Comparison of ENCODE assay signal across 1 cellular context in genomic region chr15:27087651-27088583, GRCh38.
TF ChIP-seq lines count a peak whose summit lies in the region.

No MANE protein-coding gene starts in this region.

TF ChIP-seq in K562, 482 proteins besides CTCF, POLR2A, EP300 and RAD21 (continued from another document and continues in another):
- TF ChIP-seq THRB (CRISPR knock-in tag; conservative IDR thresholded peaks at IDR 0.05) (0 out of 2 replicates have a peak, but pooled peaks have one; percentile 58), NCOA4 (IDR thresholded peaks at IDR 0.05; ENCODE audit: partially characterized antibody) (no peak), TAF1 (IDR thresholded peaks at IDR 0.05; ENCODE audit: control insufficient read depth, extremely low read depth, insufficient read depth, low read length, severe bottlenecking) (no peak), SMARCA5 (IDR thresholded peaks at IDR 0.05) (peak; percentile 95), PHF20 (IDR thresholded peaks at IDR 0.05; ENCODE audit: partially characterized antibody) (peak; percentile 75), MAX (CRISPR knock-in tag; IDR thresholded peaks at IDR 0.05) (no peak), CC2D1A (IDR thresholded peaks at IDR 0.05) (peak; percentile 44; the same call in 1 of the 2 replicates), ZBTB12 (CRISPR knock-in tag; IDR thresholded peaks at IDR 0.05) (no peak), VEZF1 (CRISPR knock-in tag; IDR thresholded peaks at IDR 0.05) (peak; percentile 84), NRF1 (conservative IDR thresholded peaks at IDR 0.05 in 1 of 2, IDR thresholded peaks at IDR 0.05 in 1 of 2) (no peak), MAFG (tag; conservative IDR thresholded peaks at IDR 0.05) (no peak), RBM22 (IDR thresholded peaks at IDR 0.05; ENCODE audit: low read depth, low read length, poor library complexity, severe bottlenecking) (no peak), ZZZ3 (IDR thresholded peaks at IDR 0.05) (no peak), E4F1 (CRISPR knock-in tag; IDR thresholded peaks at IDR 0.05; ENCODE audit: borderline replicate concordance) (no peak), BRD9 (IDR thresholded peaks at IDR 0.05; ENCODE audit: low read depth, partially characterized antibody) (peak; percentile 44), ZMIZ1 (IDR thresholded peaks at IDR 0.05; ENCODE audit: low read depth in 2 of 2, low read length in 2 of 2) (no peak), RCOR1 (IDR thresholded peaks at IDR 0.05; ENCODE audit: borderline replicate concordance in 1 of 2, low read depth in 2 of 2, low read length in 2 of 2) (no peak), CBX5 (IDR thresholded peaks at IDR 0.05; ENCODE audit: borderline replicate concordance, low read depth) (no peak), HMG20A (CRISPR knock-in tag; conservative IDR thresholded peaks at IDR 0.05) (no peak), THAP7 (CRISPR knock-in tag; IDR thresholded peaks at IDR 0.05) (no peak), MYBL2 (IDR thresholded peaks at IDR 0.05; ENCODE audit: low read depth) (no peak), MYBL2 (CRISPR knock-in tag; IDR thresholded peaks at IDR 0.05; ENCODE audit: borderline replicate concordance) (no peak), KDM1A (IDR thresholded peaks at IDR 0.05) (peak in 1 of 2 experiments; percentile 82; a peak in 1 of 4 replicates), CEBPB (tag; IDR thresholded peaks at IDR 0.05) (no peak), LEF1 (IDR thresholded peaks at IDR 0.05) (no peak), LCOR (CRISPR knock-in tag; IDR thresholded peaks at IDR 0.05) (no peak), ZBTB5 (IDR thresholded peaks at IDR 0.05) (peak; percentile 52; the same call in 1 of the 2 replicates), PREB (CRISPR knock-in tag; IDR thresholded peaks at IDR 0.05) (no peak), ZNF507 (tag; conservative IDR thresholded peaks at IDR 0.05) (no peak), BRF2 (IDR thresholded peaks at IDR 0.05; ENCODE audit: borderline replicate concordance, insufficient read depth, insufficient read length) (no peak), ZNF124 (CRISPR knock-in tag; IDR thresholded peaks at IDR 0.05) (no peak), ZNF280B (CRISPR knock-in tag; IDR thresholded peaks at IDR 0.05) (no peak), HBP1 (CRISPR knock-in tag; IDR thresholded peaks at IDR 0.05) (peak; percentile 66; the same call in 1 of the 2 replicates)
